8 cellular contexts compared by ENCODE assay signal in the genomic region with DNA sequence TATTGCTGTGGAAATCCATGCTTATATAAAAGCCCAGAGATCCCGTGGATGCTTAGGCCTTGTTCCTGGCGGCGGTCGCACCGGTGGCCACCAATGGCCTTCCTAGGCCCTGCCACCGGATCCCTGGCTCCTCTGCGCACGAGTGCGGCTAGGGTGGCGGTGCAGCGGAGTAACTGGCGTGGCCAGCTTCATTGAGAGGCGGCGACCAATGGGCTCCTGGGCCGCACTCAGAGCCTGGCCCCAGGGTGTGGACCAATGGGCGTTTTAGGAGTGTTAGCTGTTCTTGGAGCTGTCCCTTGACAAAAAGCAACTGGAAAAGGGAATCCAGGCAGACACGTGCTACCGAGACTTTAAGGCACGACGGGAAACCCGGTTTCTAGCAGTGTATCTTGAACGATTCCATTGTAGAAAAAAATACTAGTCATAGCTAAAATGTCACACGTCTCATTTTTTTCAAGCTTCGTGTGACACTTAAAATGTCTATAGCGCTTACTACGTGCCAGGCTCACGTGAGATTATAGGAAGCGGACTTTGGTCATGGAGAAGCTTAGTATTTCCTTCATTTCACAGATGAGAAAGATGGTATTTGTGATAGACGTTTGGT. TPM values are rescaled to one million over a fixed set of nuclear protein-coding genes. Genes with fewer than 3 reads are reported as not detected.
A peak's percentile ranks its signal among the peaks of the same experiment; 100 is the strongest.
DNase-seq lines count a peak whose midpoint lies in the region; ATAC-seq and TF ChIP-seq lines count a peak whose summit lies in the region.

No MANE protein-coding gene starts in this region.

- H3K4me3 ChIP-seq in HCT116 (replicated peaks in 1 of 2; ENCODE audit: low read depth in 1 of 2, low read length in 2 of 2) (peak overlapping the region; percentile 66 to 86), upper lobe of left lung (peak overlapping the region; percentile 68 to 96 (median 88))

- no peak for TF ChIP-seq EP300 in upper lobe of left lung (IDR thresholded peaks at IDR 0.05)

- H3K4me2 ChIP-seq in HCT116 (ENCODE audit: low read length), result peak overlapping the region; percentile 89

- H3K4me3 Mint-ChIP-seq in T-cell, result peak overlapping the region; percentile 97 to 99 (median 98)

- DNase-seq in GF-D8 (lab: John Stamatoyannopoulos, UW) (peak; percentile 50), HCT116 (ENCODE audit: low read depth, low spot score) (peak; percentile 73), NCI-H1092 (lab: John Stamatoyannopoulos, UW) (peak; percentile 16), T-cell (peak in 33 of 34 experiments; percentile 5 to 56 (median 31)), amniotic epithelial cell (ENCODE audit: low read depth) (peak; percentile 76), left cardiac atrium (peak; percentile 92), pons (ENCODE audit: low spot score) (peak; percentile 90), upper lobe of left lung (peak; percentile 94 to 96)

- peaks cover 49 to 61% (median 52%) of the 10 kb centered on the region in 3 donors for H3K4me1 Mint-ChIP-seq in T-cell

- POLR2A ChIA-PET in HCT116 (lab: Charles Lee) (interaction anchor here (0.6 to 2.3 kb wide), 14 partner anchors 9 to 213 kb away, joined by 3 to 15 read pairs (median 4); partner anchors contain the start of gene CDK19), T-cell (lab: Charles Lee) (interaction anchor here (0.6 to 8.1 kb wide), 17 partner anchors 8 to 1083 kb away, joined by 3 to 311 read pairs (median 4); partner anchors contain the start of genes CDK19 (in 2 of the 2), GTF3C6 (in 1 of the 2) and RPF2 (in 1 of the 2))

- TF ChIP-seq CTCF in HCT116 (IDR thresholded peaks at IDR 0.05 in 2 of 3, conservative IDR thresholded peaks at IDR 0.05 in 1 of 3; ENCODE audit: borderline replicate concordance in 1 of 3, insufficient read depth in 1 of 3, low read depth in 2 of 3, low read length in 2 of 3), result no peak
- peak in 1 of 6 experiments; percentile 2 for TF ChIP-seq CTCF in upper lobe of left lung (IDR thresholded peaks at IDR 0.05)

- TF ChIP-seq RAD21 in HCT116 (IDR thresholded peaks at IDR 0.05; ENCODE audit: low read depth), result no peak

- H3K27me3 ChIP-seq in HCT116 (ENCODE audit: insufficient read depth, low read length) (no peaks in the 10 kb centered on the region), upper lobe of left lung (no peaks in the 10 kb centered on the region)

- BruUV-seq in HCT116 (replicated peaks; lab: Mats Ljungman, UMichigan), result no TSS peak

- no peaks in the 10 kb centered on the region for H3K27me3 Mint-ChIP-seq in T-cell

- peaks cover 18 to 53% of the 10 kb centered on the region in 2 experiments for H3K4me1 ChIP-seq in HCT116 (ENCODE audit: control insufficient read depth in 1 of 2, insufficient read depth in 2 of 2, low read length in 2 of 2)
- peaks cover 36 to 52% (median 46%) of the 10 kb centered on the region in 4 donors for H3K4me1 ChIP-seq in upper lobe of left lung

- CTCF ChIA-PET in HCT116 (lab: Charles Lee) (interaction anchor here (1.8 kb wide), 1 partner anchor 194 kb away, joined by 10 read pairs; no protein-coding TSS in a partner anchor), T-cell (lab: Charles Lee) (interaction anchor here (0.7 to 4.9 kb wide), 12 partner anchors 10 to 1211 kb away, joined by 3 to 63 read pairs (median 4); partner anchors contain the start of genes CDK19 (in 1 of the 2), FAM229B (in 1 of the 2), GTF3C6 (in 1 of the 2) and TUBE1 (in 1 of the 2))

- no peaks in the 10 kb centered on the region for H3K9me3 Mint-ChIP-seq in T-cell

- ATAC-seq in HCT116 (peak; percentile 77), T-cell (replicated peaks in 1 of 4) (peak; percentile 8 to 22 (median 18)), left cardiac atrium (peak; percentile 78 to 86), upper lobe of left lung (ENCODE audit: low FRiP score in 2 of 2) (peak; percentile 88 to 92)

- peak overlapping the region; percentile 85 for H3K27ac ChIP-seq in HCT116 (ENCODE audit: low read depth, low read length)
- peak overlapping the region; percentile 93 to 98 (median 96) for H3K27ac ChIP-seq in upper lobe of left lung

- intact Hi-C loops in HCT116 (cut with micrococcal nuclease) (loop anchor here (5.0 kb wide), 2 partner anchors 174 to 349 kb away; no protein-coding TSS in a partner anchor), left cardiac atrium (cut with DNase I) (loop anchor here in 1 of 2 donors (5.0 to 10.0 kb wide), 2 partner anchors 79 to 349 kb away; partner anchors contain the start of gene GTF3C6)

- peaks cover 68% of the 10 kb centered on the region for H3K79me2 ChIP-seq in HCT116 (ENCODE audit: insufficient read depth, low read length)

- H3K9me3 ChIP-seq in HCT116 (ENCODE audit: control insufficient read depth in 1 of 2, insufficient read depth in 1 of 2, low read depth in 1 of 2, low read length in 2 of 2), result no peaks in the 10 kb centered on the region
- H3K9me3 ChIP-seq in upper lobe of left lung, result no peaks in the 10 kb centered on the region

- TF ChIP-seq POLR2A in HCT116 (IDR thresholded peaks at IDR 0.05; ENCODE audit: borderline replicate concordance, extremely low read depth, insufficient read depth, insufficient read length), result peak; percentile 62
- TF ChIP-seq POLR2A in upper lobe of left lung (IDR thresholded peaks at IDR 0.05), result peak; percentile 61 to 95 (median 90)

- H3K36me3 Mint-ChIP-seq in T-cell, result no peaks in the 10 kb centered on the region

- 0 to 1% methylated on average over 14 to 29 of the region's 29 CpGs for WGBS in upper lobe of left lung, 2 donors

- RAD21 ChIA-PET in HCT116 (lab: Charles Lee; ENCODE audit: low non-redundant PET in 1 of 2, low total read pairs in 2 of 2, uncharacterized antibody in 2 of 2, unreplicated experiment in 2 of 2), result no interaction called here

- H3K27ac Mint-ChIP-seq in T-cell, result peak overlapping the region; percentile 88 to 89

- H3K9ac ChIP-seq in HCT116 (ENCODE audit: low read length), result peak overlapping the region; percentile 96

- peaks cover 54% of the 10 kb centered on the region for H4K20me1 ChIP-seq in HCT116 (ENCODE audit: insufficient read depth)

- no peaks in the 10 kb centered on the region for H3K9me2 ChIP-seq in HCT116 (ENCODE audit: insufficient read depth)

- peaks cover 0 to 4% of the 10 kb centered on the region in 2 experiments; a peak in 1 of 4 replicates for H3K36me3 ChIP-seq in HCT116 (ENCODE audit: control insufficient read depth in 1 of 2, insufficient read depth in 2 of 2, low read length in 2 of 2)
- no peaks in the 10 kb centered on the region for H3K36me3 ChIP-seq in upper lobe of left lung

- H2AFZ ChIP-seq in HCT116 (ENCODE audit: low read depth, low read length, poor library complexity, severe bottlenecking), result no peak overlapping the region

TF ChIP-seq in HCT116, 20 proteins besides CTCF, POLR2A, EP300 and RAD21:
- TF ChIP-seq SP1 (IDR thresholded peaks at IDR 0.05; ENCODE audit: low read depth) (no peak), EGR1 (IDR thresholded peaks at IDR 0.05; ENCODE audit: low read depth) (no peak), POLR2AphosphoS5 (IDR thresholded peaks at IDR 0.05; ENCODE audit: low read depth, low read length) (peak; percentile 91), CBX3 (IDR thresholded peaks at IDR 0.05; ENCODE audit: low read depth) (peak; percentile 45; the same call in 1 of the 2 replicates), YY1 (IDR thresholded peaks at IDR 0.05; ENCODE audit: extremely low read depth, insufficient replicate concordance, low read depth, low read length) (peak; percentile 35), SIN3A (IDR thresholded peaks at IDR 0.05; ENCODE audit: low read depth) (peak; percentile 84), ZFX (IDR thresholded peaks at IDR 0.05) (peak; percentile 68)
- TF ChIP-seq, protein P1, sequence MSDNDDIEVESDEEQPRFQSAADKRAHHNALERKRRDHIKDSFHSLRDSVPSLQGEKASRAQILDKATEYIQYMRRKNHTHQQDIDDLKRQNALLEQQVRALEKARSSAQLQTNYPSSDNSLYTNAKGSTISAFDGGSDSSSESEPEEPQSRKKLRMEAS (IDR thresholded peaks at IDR 0.05), result peak; percentile 79

RNA-seq across cellular contexts. Expression of gene AMD1, which starts 1.7 kb away (rescaled TPM):
- total RNA-seq in HCT116 (2021; ENCODE audit: unreplicated experiment) (71.4 TPM), T-cell (100 to 1,000 TPM in 2 of 5 donors, 10 to 100 TPM in 3; 54.8 to 117 (median 57.6) TPM), left cardiac atrium (10 to 100 TPM; 38.6 to 62.4 TPM), upper lobe of left lung (100 to 1,000 TPM in 2 of 6 donors, 10 to 100 TPM in 4; 57.2 to 132 (median 67.9) TPM)
- polyA plus RNA-seq in HCT116 (2012), result 21.0 and 27.5 TPM in 2 replicates

Comparison
In these comparisons a context has a peak if more than half of its experiments do, and no peak if none do; other contexts are left out.
1. Peak in every context shown above with its lines: DNase-seq, ATAC-seq, H3K4me3 ChIP-seq and H3K27ac ChIP-seq.
2. DNase-seq: peak in every context shown above with its lines; median percentile 95 in upper lobe of left lung; 92 in left cardiac atrium; 90 in pons; 76 in amniotic epithelial cell; 73 in HCT116; 50 in GF-D8; 31 in T-cell; 16 in NCI-H1092.
3. ATAC-seq: peak in every context shown above with its lines; median percentile 90 in upper lobe of left lung; 82 in left cardiac atrium; 77 in HCT116; 18 in T-cell.